Comparison of ENCODE assay signal across 14 cellular contexts in the genomic region with DNA sequence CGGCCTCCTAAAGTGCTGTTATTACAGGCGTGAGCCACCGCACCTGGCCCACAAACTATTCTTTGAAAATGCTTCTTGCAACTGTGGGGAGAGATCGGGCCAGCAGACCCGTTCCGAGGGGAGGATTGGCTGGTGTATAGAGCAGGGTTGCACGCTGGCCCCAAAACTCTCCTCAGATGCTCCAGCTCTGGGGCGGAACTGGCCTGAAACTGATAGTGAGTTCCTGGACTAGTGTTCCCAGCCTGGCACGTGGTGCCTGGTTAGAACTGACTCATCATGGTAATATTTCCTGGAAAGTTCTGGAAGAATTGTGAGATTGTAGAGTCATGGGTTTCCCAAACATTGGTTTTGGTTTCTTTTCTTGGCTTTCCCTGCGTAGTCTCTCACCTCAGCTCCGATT.
DNase-seq lines count a peak whose midpoint lies in the region; ATAC-seq and TF ChIP-seq lines count a peak whose summit lies in the region.
"Had no signal": no experiment of that assay in that cellular context is flagged by ENCODE, and none has a peak within 500 bp of the region (broad histone marks: within the 10 kb centered on the region; RNA-seq: fewer than 3 reads in every experiment).

No MANE protein-coding gene starts in this region.

- peaks cover 13% of the 10 kb centered on the region for H3K36me3 Mint-ChIP-seq in neural progenitor cell
- H3K36me3 Mint-ChIP-seq: CD4-positive, alpha-beta memory T cell had no signal

- H3K4me2 ChIP-seq in osteoblast (ENCODE audit: insufficient read depth, low read length) (peak overlapping the region; percentile 61), neural progenitor cell (no peak overlapping the region)

- H3K27me3 ChIP-seq in osteoblast (ENCODE audit: insufficient read depth, low read length) (no peaks in the 10 kb centered on the region), neural progenitor cell (no peaks in the 10 kb centered on the region)

- peak overlapping the region; percentile 79 for H3K27ac ChIP-seq in osteoblast (ENCODE audit: low read depth, low read length)
- no peak overlapping the region for H3K27ac ChIP-seq in neural progenitor cell

- H3K79me2 ChIP-seq in osteoblast (ENCODE audit: insufficient read depth, low read length) (peaks cover 19% of the 10 kb centered on the region), neural progenitor cell (ENCODE audit: low read depth) (peaks cover 46% of the 10 kb centered on the region)

- H3K4me3 ChIP-seq in osteoblast (ENCODE audit: insufficient read depth, low read length) (peak overlapping the region; percentile 51), neural progenitor cell (no peak overlapping the region)
- H3K4me3 ChIP-seq: mucosa of descending colon had no signal

- H3K9me3 ChIP-seq in osteoblast (ENCODE audit: low read depth, low read length) (no peaks in the 10 kb centered on the region), neural progenitor cell (ENCODE audit: low read depth) (no peaks in the 10 kb centered on the region)
- H3K9me3 ChIP-seq: mucosa of descending colon had no signal

- no peaks in the 10 kb centered on the region for H3K9me3 Mint-ChIP-seq in neural progenitor cell

- H3K27me3 Mint-ChIP-seq in neural progenitor cell (ENCODE audit: insufficient read depth, low read depth), result peaks cover 5% of the 10 kb centered on the region
- H3K27me3 Mint-ChIP-seq: CD4-positive, alpha-beta memory T cell had no signal

- peak; percentile 75 for DNase-seq in GM03348 (ENCODE audit: low spot score)
- peak; percentile 83 for DNase-seq in fibroblast of peridontal ligament (ENCODE audit: extremely low read depth)
- DNase-seq in osteoblast (ENCODE audit: insufficient read length, low spot score, missing footprints), result peak; percentile 77
- DNase-seq in SKM-1 treated with dmso at 0.1 percent for 144 hours (lab: John Stamatoyannopoulos, UW; ENCODE audit: unreplicated experiment), result no peak
- no peak for DNase-seq in neural progenitor cell (ENCODE audit: low spot score)
- DNase-seq: activated CD8-positive, alpha-beta memory T cell treated with anti-CD3 and anti-CD28 coated beads, Interleukin-2, amount 50 U/mL, for 48 hours; CD4-positive, alpha-beta memory T cell; hippocampal formation; mucosa of descending colon; NCI-H1694 treated with DMSO at 0.1 percent for 48 hours; T1000 had no signal

- H4K20me1 ChIP-seq in osteoblast (ENCODE audit: insufficient read depth, low read length) (peaks cover 8% of the 10 kb centered on the region), neural progenitor cell (ENCODE audit: low read depth) (peaks cover 2% of the 10 kb centered on the region)

- H3K4me1 ChIP-seq in osteoblast (ENCODE audit: insufficient read depth, low read length) (peaks cover 22% of the 10 kb centered on the region), neural progenitor cell (no peaks in the 10 kb centered on the region)

- no peak overlapping the region for H3K4me3 Mint-ChIP-seq in neural progenitor cell
- H3K4me3 Mint-ChIP-seq: CD4-positive, alpha-beta memory T cell had no signal

- H3K27ac Mint-ChIP-seq in neural progenitor cell, result no peak overlapping the region
- H3K27ac Mint-ChIP-seq: CD4-positive, alpha-beta memory T cell had no signal

- H3K9ac ChIP-seq in neural progenitor cell, result no peak overlapping the region

- no peaks in the 10 kb centered on the region for H3F3A ChIP-seq in neural progenitor cell (ENCODE audit: low read depth)

- H3K36me3 ChIP-seq in osteoblast (ENCODE audit: insufficient read depth, low read length) (no peaks in the 10 kb centered on the region), neural progenitor cell (no peaks in the 10 kb centered on the region)

- H2AFZ ChIP-seq in osteoblast (ENCODE audit: low read length) (no peak overlapping the region), neural progenitor cell (replicated peaks) (no peak overlapping the region)

- peak; percentile 73 for ATAC-seq in SK-N-SH treated with all-trans-retinoic acid at 6 μM for 48 hours
- ATAC-seq in GM18858 (IDR thresholded peaks at IDR 0.05; ENCODE audit: unreplicated experiment), result no peak
- ATAC-seq in activated CD4-positive, CD25-positive, alpha-beta regulatory T cell treated with anti-CD3 and anti-CD28 coated beads, Interleukin-2, amount 50 U/mL, for 24 hours, result no peak
- ATAC-seq: mucosa of descending colon had no signal

- H3K4me1 Mint-ChIP-seq in neural progenitor cell, result peaks cover 4% of the 10 kb centered on the region
- H3K4me1 Mint-ChIP-seq: CD4-positive, alpha-beta memory T cell had no signal

- TF ChIP-seq CTCF in osteoblast (IDR thresholded peaks at IDR 0.05; ENCODE audit: extremely low read depth, low read depth, low read length) (no peak), neural progenitor cell (IDR thresholded peaks at IDR 0.05) (no peak)

TF ChIP-seq in SK-N-SH treated with all-trans-retinoic acid at 6 μM for 48 hours, 23 proteins besides CTCF, POLR2A, EP300 and RAD21 (continues in another document):
- TF ChIP-seq CSRNP3 (CRISPR knock-in tag; IDR thresholded peaks at IDR 0.05), result no peak
- TF ChIP-seq, protein P1, sequence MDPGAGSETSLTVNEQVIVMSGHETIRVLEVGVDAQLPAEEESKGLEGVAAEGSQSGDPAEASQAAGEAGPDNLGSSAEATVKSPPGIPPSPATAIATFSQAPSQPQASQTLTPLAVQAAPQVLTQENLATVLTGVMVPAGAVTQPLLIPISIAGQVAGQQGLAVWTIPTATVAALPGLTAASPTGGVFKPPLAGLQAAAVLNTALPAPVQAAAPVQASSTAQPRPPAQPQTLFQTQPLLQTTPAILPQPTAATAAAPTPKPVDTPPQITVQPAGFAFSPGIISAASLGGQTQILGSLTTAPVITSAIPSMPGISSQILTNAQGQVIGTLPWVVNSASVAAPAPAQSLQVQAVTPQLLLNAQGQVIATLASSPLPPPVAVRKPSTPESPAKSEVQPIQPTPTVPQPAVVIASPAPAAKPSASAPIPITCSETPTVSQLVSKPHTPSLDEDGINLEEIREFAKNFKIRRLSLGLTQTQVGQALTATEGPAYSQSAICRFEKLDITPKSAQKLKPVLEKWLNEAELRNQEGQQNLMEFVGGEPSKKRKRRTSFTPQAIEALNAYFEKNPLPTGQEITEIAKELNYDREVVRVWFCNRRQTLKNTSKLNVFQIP (CRISPR knock-in tag; IDR thresholded peaks at IDR 0.05; ENCODE audit: borderline replicate concordance, low read depth), result no peak
- TF ChIP-seq ZNF8 (CRISPR knock-in tag; IDR thresholded peaks at IDR 0.05), result no peak
- TF ChIP-seq ESRRG (CRISPR knock-in tag; IDR thresholded peaks at IDR 0.05), result no peak
- no peak for TF ChIP-seq BACH2 (CRISPR knock-in tag; IDR thresholded peaks at IDR 0.05; ENCODE audit: borderline replicate concordance)
- TF ChIP-seq ISL1 (CRISPR knock-in tag; IDR thresholded peaks at IDR 0.05), result no peak
- TF ChIP-seq, protein P2, sequence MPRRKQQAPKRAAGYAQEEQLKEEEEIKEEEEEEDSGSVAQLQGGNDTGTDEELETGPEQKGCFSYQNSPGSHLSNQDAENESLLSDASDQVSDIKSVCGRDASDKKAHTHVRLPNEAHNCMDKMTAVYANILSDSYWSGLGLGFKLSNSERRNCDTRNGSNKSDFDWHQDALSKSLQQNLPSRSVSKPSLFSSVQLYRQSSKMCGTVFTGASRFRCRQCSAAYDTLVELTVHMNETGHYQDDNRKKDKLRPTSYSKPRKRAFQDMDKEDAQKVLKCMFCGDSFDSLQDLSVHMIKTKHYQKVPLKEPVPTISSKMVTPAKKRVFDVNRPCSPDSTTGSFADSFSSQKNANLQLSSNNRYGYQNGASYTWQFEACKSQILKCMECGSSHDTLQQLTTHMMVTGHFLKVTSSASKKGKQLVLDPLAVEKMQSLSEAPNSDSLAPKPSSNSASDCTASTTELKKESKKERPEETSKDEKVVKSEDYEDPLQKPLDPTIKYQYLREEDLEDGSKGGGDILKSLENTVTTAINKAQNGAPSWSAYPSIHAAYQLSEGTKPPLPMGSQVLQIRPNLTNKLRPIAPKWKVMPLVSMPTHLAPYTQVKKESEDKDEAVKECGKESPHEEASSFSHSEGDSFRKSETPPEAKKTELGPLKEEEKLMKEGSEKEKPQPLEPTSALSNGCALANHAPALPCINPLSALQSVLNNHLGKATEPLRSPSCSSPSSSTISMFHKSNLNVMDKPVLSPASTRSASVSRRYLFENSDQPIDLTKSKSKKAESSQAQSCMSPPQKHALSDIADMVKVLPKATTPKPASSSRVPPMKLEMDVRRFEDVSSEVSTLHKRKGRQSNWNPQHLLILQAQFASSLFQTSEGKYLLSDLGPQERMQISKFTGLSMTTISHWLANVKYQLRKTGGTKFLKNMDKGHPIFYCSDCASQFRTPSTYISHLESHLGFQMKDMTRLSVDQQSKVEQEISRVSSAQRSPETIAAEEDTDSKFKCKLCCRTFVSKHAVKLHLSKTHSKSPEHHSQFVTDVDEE (CRISPR knock-in tag; IDR thresholded peaks at IDR 0.05), result no peak
- no peak for TF ChIP-seq GLIS3 (CRISPR knock-in tag; IDR thresholded peaks at IDR 0.05)
- no peak for TF ChIP-seq SNAI2 (CRISPR knock-in tag; IDR thresholded peaks at IDR 0.05)
- TF ChIP-seq ARNTL (CRISPR knock-in tag; IDR thresholded peaks at IDR 0.05; ENCODE audit: borderline replicate concordance, low read depth), result no peak
- no peak for TF ChIP-seq TOX (CRISPR knock-in tag; IDR thresholded peaks at IDR 0.05; ENCODE audit: borderline replicate concordance)
- no peak for TF ChIP-seq ZFP30 (CRISPR knock-in tag; IDR thresholded peaks at IDR 0.05)
- no peak for TF ChIP-seq ZNF565 (CRISPR knock-in tag; conservative IDR thresholded peaks at IDR 0.05; ENCODE audit: low read depth)
- no peak for TF ChIP-seq ZC3H10 (CRISPR knock-in tag; IDR thresholded peaks at IDR 0.05)
- TF ChIP-seq ZNF70 (CRISPR knock-in tag; IDR thresholded peaks at IDR 0.05), result no peak
- no peak for TF ChIP-seq CSDC2 (CRISPR knock-in tag; IDR thresholded peaks at IDR 0.05)
- no peak for TF ChIP-seq PPARA (CRISPR knock-in tag; IDR thresholded peaks at IDR 0.05; ENCODE audit: borderline replicate concordance)
- TF ChIP-seq ZFP3 (CRISPR knock-in tag; IDR thresholded peaks at IDR 0.05), result no peak

Comparison
In these comparisons a context has a peak if more than half of its experiments do, and no peak if none do; other contexts are left out.
1. DNase-seq: peak in GM03348 (single experiment), fibroblast of peridontal ligament (single experiment) and osteoblast (single experiment); none in SKM-1 treated with dmso at 0.1 percent for 144 hours (single experiment) and neural progenitor cell (single experiment).